Comparison of ENCODE assay signal across 25 cellular contexts in genomic region chr1:246554201-246554600, GRCh38.
"Had no signal": no experiment of that assay in that cellular context is flagged by ENCODE, and none has a peak within 500 bp of the region (broad histone marks: within the 10 kb centered on the region; RNA-seq: fewer than 3 reads in every experiment).

No MANE protein-coding gene starts in this region.

- DNase-seq: activated effector memory CD4-positive, alpha-beta T cell treated with anti-CD3 and anti-CD28 coated beads, Interleukin-2, amount 50 U/mL, for 16 hours; activated effector memory CD4-positive, alpha-beta T cell treated with Interleukin-2 at 50 U/mL for 16 hours; activated gamma-delta T cell; activated gamma-delta T cell treated with Interleukin-2 at 50 U/mL for 16 hours; activated naive CD4-positive, alpha-beta T cell; activated naive CD4-positive, alpha-beta T cell treated with anti-CD3 and anti-CD28 coated beads for 36 hours; activated naive CD4-positive, alpha-beta T cell treated with anti-CD3 and anti-CD28 coated beads, Interleukin-2, amount 10 ng/mL, durations not matched to agents 7 days and 5 days; activated naive CD4-positive, alpha-beta T cell treated with anti-CD3 and anti-CD28 coated beads, Interleukin-2, amount 50 U/mL, for 16 hours; activated naive CD4-positive, alpha-beta T cell treated with Interleukin-2 at 50 U/mL for 16 hours; activated naive CD8-positive, alpha-beta T cell treated with anti-CD3 and anti-CD28 coated beads for 36 hours; activated naive CD8-positive, alpha-beta T cell treated with anti-CD3 and anti-CD28 coated beads, Interleukin-2, amount 10 ng/mL, durations not matched to agents 7 days and 5 days; activated naive CD8-positive, alpha-beta T cell treated with anti-CD3 and anti-CD28 coated beads, Interleukin-2, amount 50 U/mL, for 24 hours; activated T-cell treated with anti-CD3 and anti-CD28 coated beads, Interleukin-2, amount 50 U/mL, for 1 hour; activated T-cell treated with anti-CD3 and anti-CD28 coated beads, Interleukin-2, amount 50 U/mL, for 24 hours; activated T-cell treated with anti-CD3 and anti-CD28 coated beads, Interleukin-2, amount 50 U/mL, for 4 hours; activated T-cell treated with anti-CD3 and anti-CD28 coated beads, Interleukin-2, amount 50 U/mL, for 48 hours; activated T-cell treated with anti-CD3 and anti-CD28 coated beads, Interleukin-2, amount 50 U/mL, for 72 hours; adrenal gland; amniotic stem cell; amygdala; anterior cingulate cortex; aorta; body of pancreas; brain microvascular endothelial cell; central memory CD4-positive, alpha-beta T cell had no signal
